8 cellular contexts compared by ENCODE assay signal in the genomic region with DNA sequence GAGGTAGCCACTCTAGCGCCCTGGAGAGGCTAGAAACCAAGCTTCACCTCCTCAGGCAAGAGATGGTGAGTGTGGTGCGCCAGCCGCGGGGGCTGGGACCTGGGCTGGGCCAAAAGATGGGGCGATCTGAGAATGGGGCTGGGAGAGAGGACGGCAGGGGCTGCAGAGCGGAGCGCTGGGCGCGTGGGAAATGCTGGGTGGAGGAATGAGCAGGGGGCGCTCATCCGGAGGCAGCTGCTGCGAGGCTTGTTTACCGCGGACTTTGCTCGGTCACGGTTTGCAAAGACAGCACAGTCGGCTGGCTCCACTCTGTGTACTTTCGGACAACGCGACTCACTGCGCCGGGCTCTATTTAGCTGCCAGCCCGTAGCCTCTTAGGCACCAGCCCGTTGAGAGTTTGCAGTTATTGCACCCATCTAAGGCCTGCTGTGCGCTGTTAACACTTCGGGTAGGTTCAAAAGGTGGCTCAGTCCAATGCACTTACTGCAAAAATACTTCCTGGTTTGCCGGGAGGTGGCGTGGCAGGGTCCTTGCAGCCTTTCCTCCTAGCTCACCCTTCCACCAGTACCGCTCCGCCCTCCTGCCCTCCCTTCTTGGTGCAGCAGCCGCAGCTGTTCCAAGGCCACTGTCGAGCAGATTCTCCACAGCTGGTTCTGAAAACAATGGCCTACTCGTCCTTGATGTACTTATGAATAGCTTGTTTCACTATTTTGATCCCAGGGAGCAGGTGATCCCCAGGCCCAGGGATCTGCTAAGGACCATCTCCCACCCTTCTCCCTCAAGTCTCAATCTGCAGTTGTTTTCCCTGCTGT. TPM values are rescaled to one million over a fixed set of nuclear protein-coding genes. Genes with fewer than 3 reads are reported as not detected.
DNase-seq lines count a peak whose midpoint lies in the region; ATAC-seq, FAIRE-seq and TF ChIP-seq lines count a peak whose summit lies in the region.

No MANE protein-coding gene starts in this region.

- H3K4me3 ChIP-seq in bronchial epithelial cell (ENCODE audit: low read depth, low read length) (peak overlapping the region; percentile 93), skeletal muscle cell (ENCODE audit: low read depth, low read length) (peak overlapping the region; percentile 90)

- no peaks in the 10 kb centered on the region for H3K27me3 ChIP-seq in bronchial epithelial cell (ENCODE audit: control insufficient read depth, insufficient read depth, low read length)

- peak; percentile 34 for DNase-seq in COLO829 (ENCODE audit: low spot score)
- DNase-seq in NCI-H82 treated with DMSO at 0.1 percent for 48 hours (lab: John Stamatoyannopoulos, UW; ENCODE audit: unreplicated experiment) = peak; percentile 42
- DNase-seq in bronchial epithelial cell (ENCODE audit: low read depth) = peak; percentile 80
- peak; percentile 80 for DNase-seq in iPS-NIHi11 (ENCODE audit: low spot score)
- DNase-seq in skeletal muscle cell (ENCODE audit: low read depth) = peak; percentile 87

- no peaks in the 10 kb centered on the region for H3K36me3 ChIP-seq in bronchial epithelial cell (ENCODE audit: control insufficient read depth, insufficient read depth, low read length)

- peak; percentile 68 for TF ChIP-seq CTCF in bronchial epithelial cell (IDR thresholded peaks at IDR 0.05; ENCODE audit: insufficient read depth, low read length, severe bottlenecking)

- no peak for FAIRE-seq in bronchial epithelial cell (lab: Jason Lieb, UNC)

- peak; percentile 68 for ATAC-seq in GM19397 (IDR thresholded peaks at IDR 0.05; ENCODE audit: unreplicated experiment)
- peak; percentile 43 for ATAC-seq in HG03575 (IDR thresholded peaks at IDR 0.05; ENCODE audit: extremely low read depth, insufficient number of reproducible peaks, low FRiP score, unreplicated experiment)
- ATAC-seq in HG03045 (IDR thresholded peaks at IDR 0.05; ENCODE audit: unreplicated experiment) = no peak

RNA-seq across cellular contexts. Expression of a gene that starts 1.3 kb away (rescaled TPM):
- 43.7 and 56.5 TPM in 2 replicates for total RNA-seq in bronchial epithelial cell

Comparison
In these comparisons a context has a peak if more than half of its experiments do, and no peak if none do; other contexts are left out.
1. DNase-seq: peak in every context shown above with its lines; median percentile 87 in skeletal muscle cell; 80 in bronchial epithelial cell; 80 in iPS-NIHi11; 42 in NCI-H82 treated with DMSO at 0.1 percent for 48 hours; 34 in COLO829.